Comparison of ENCODE assay signal across 15 cellular contexts in genomic region chr7:70590126-70590854, GRCh38.
"Had no signal": no experiment of that assay in that cellular context is flagged by ENCODE, and none has a peak within 500 bp of the region (broad histone marks: within the 10 kb centered on the region; RNA-seq: fewer than 3 reads in every experiment).

No MANE protein-coding gene starts in this region.

- DNase-seq: activated CD4-positive, alpha-beta T cell treated with anti-CD3 and anti-CD28 coated beads for 36 hours; activated CD8-positive, alpha-beta memory T cell treated with anti-CD3 and anti-CD28 coated beads, Interleukin-2, amount 50 U/mL, for 4 hours; activated CD8-positive, alpha-beta T cell treated with anti-CD3 and anti-CD28 coated beads for 36 hours; activated naive CD8-positive, alpha-beta T cell treated with anti-CD3 and anti-CD28 coated beads, Interleukin-2, amount 10 ng/mL, durations not matched to agents 7 days and 5 days; glutamatergic neuron; left lung; mesenchymal stem cell; psoas muscle; stimulated activated CD4-positive, alpha-beta T cell treated with anti-CD3 and anti-CD28 coated beads, Interleukin-2, amount 100 ng/mL, for 24 hours; stimulated activated naive B cell treated with anti-CD40 and anti-IgM and Interleukin-4, amounts not matched to agents 10 μg/mL and 1 μg/mL and 100 μg/mL, for 72 hours; trophoblast cell; WERI-Rb-1 had no signal

- H3K9me3 Mint-ChIP-seq: activated CD8-positive, alpha-beta T cell treated with anti-CD3 and anti-CD28 coated beads for 36 hours; activated naive CD8-positive, alpha-beta T cell treated with anti-CD3 and anti-CD28 coated beads, Interleukin-2, amount 10 ng/mL, durations not matched to agents 7 days and 5 days; stimulated activated naive B cell treated with anti-CD40 and anti-IgM and Interleukin-4, amounts not matched to agents 10 μg/mL and 1 μg/mL and 100 μg/mL, for 72 hours had no signal

- H3K36me3 Mint-ChIP-seq: activated naive CD8-positive, alpha-beta T cell treated with anti-CD3 and anti-CD28 coated beads, Interleukin-2, amount 10 ng/mL, durations not matched to agents 7 days and 5 days had no signal

- ATAC-seq: activated CD4-positive, alpha-beta T cell treated with anti-CD3 and anti-CD28 coated beads for 36 hours; activated CD8-positive, alpha-beta T cell treated with anti-CD3 and anti-CD28 coated beads for 36 hours; left lung; psoas muscle; sciatic nerve; stimulated activated naive B cell treated with anti-CD40 and anti-IgM and Interleukin-4, amounts not matched to agents 10 μg/mL and 1 μg/mL and 100 μg/mL, for 72 hours had no signal

- H3K4me3 Mint-ChIP-seq: activated CD4-positive, alpha-beta T cell treated with anti-CD3 and anti-CD28 coated beads for 36 hours; activated CD8-positive, alpha-beta T cell treated with anti-CD3 and anti-CD28 coated beads for 36 hours; activated naive CD8-positive, alpha-beta T cell treated with anti-CD3 and anti-CD28 coated beads, Interleukin-2, amount 10 ng/mL, durations not matched to agents 7 days and 5 days; stimulated activated naive B cell treated with anti-CD40 and anti-IgM and Interleukin-4, amounts not matched to agents 10 μg/mL and 1 μg/mL and 100 μg/mL, for 72 hours had no signal

- H3K4me3 ChIP-seq: ascending aorta, esophagus muscularis mucosa, left lung, psoas muscle had no signal
